In the genomic region with DNA sequence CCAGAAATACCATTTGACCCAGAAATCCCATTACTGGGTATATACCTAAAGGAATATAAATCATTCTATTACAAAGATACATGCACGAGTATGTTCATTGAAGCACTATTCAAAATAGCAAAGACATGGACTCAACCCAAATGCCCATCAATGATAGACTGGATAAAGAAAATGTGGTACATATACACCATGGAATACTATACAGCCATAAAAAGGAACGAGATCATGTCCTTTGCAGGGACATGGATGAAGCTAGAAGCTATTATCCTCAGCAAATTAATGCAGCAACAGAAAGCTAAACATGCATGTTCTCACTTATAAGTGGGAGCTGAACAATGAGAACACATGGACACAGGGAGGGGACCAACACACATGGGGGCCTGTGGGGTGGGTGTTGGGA, we compare ENCODE assay signal across 8 cellular contexts. TPM values are rescaled to one million over a fixed set of nuclear protein-coding genes. Genes with fewer than 3 reads are reported as not detected.
A peak's percentile ranks its signal among the peaks of the same experiment; 100 is the strongest.
DNase-seq lines count a peak whose midpoint lies in the region; ATAC-seq and TF ChIP-seq lines count a peak whose summit lies in the region.
"Not testable (repeated sequence)": the region's sequence is repeated elsewhere in the genome, so short reads cannot be mapped to it uniquely, and the experiment has no call there.

No MANE protein-coding gene starts in this region.

- intact Hi-C loops in dorsolateral prefrontal cortex (cut with DNase I): loop anchor here (5.0 kb wide), 2 partner anchors 64 to 79 kb away; partner anchors contain the start of genes SH2B1 (in 1 of the 2) and TUFM (in 1 of the 2)

- not testable (repeated sequence) for TF ChIP-seq POLR2A in suprapubic skin (IDR thresholded peaks at IDR 0.05)

- peak overlapping the region; percentile 86 to 98 (median 94) for H3K4me3 Mint-ChIP-seq in CD8-positive, alpha-beta memory T cell
- H3K4me3 Mint-ChIP-seq in T-cell: peak overlapping the region; percentile 92 to 96 (median 94)
- H3K4me3 Mint-ChIP-seq in activated naive CD4-positive, alpha-beta T cell treated with anti-CD3 and anti-CD28 coated beads, Interleukin-2, amount 10 ng/mL, durations not matched to agents 7 days and 5 days: peak overlapping the region; percentile 94
- H3K4me3 Mint-ChIP-seq in neural crest cell: peak overlapping the region; percentile 99

- peaks cover 24 to 36% (median 24%) of the 10 kb centered on the region in 3 donors for H3K4me1 Mint-ChIP-seq in CD8-positive, alpha-beta memory T cell
- H3K4me1 Mint-ChIP-seq in T-cell: peaks cover 25 to 35% (median 26%) of the 10 kb centered on the region in 3 donors
- peaks cover 34% of the 10 kb centered on the region for H3K4me1 Mint-ChIP-seq in activated naive CD4-positive, alpha-beta T cell treated with anti-CD3 and anti-CD28 coated beads, Interleukin-2, amount 10 ng/mL, durations not matched to agents 7 days and 5 days
- peaks cover 19% of the 10 kb centered on the region for H3K4me1 Mint-ChIP-seq in neural crest cell

- H3K36me3 Mint-ChIP-seq in CD8-positive, alpha-beta memory T cell: peaks cover 0 to 18% (median under 1%) of the 10 kb centered on the region in 3 donors
- not testable (repeated sequence) for H3K36me3 Mint-ChIP-seq in T-cell; activated naive CD4-positive, alpha-beta T cell treated with anti-CD3 and anti-CD28 coated beads, Interleukin-2, amount 10 ng/mL, durations not matched to agents 7 days and 5 days; neural crest cell (ENCODE audit: low read depth)

- H3K27ac ChIP-seq in CD8-positive, alpha-beta memory T cell (ENCODE audit: low read depth, low read length): not testable (repeated sequence)
- H3K27ac ChIP-seq in KOPT-K1 (ENCODE audit: low read depth, low read length, poor library complexity, severe bottlenecking): peak overlapping the region; percentile 99
- peak overlapping the region in 28 of 59 donors; percentile 85 to 98 (median 94) for H3K27ac ChIP-seq in dorsolateral prefrontal cortex
- peak overlapping the region; percentile 95 for H3K27ac ChIP-seq in suprapubic skin

- POLR2A ChIA-PET in CD8-positive, alpha-beta memory T cell (lab: Charles Lee): interaction anchor here (0.7 to 2.6 kb wide), 3 partner anchors 47 to 104 kb away, joined by 3 to 10 read pairs (median 9); partner anchors contain the start of gene ATXN2L
- POLR2A ChIA-PET in T-cell (lab: Charles Lee): interaction anchor here (0.5 kb wide), 2 partner anchors 443 to 588 kb away, joined by 3 to 4 read pairs; no protein-coding TSS in a partner anchor

- not testable (repeated sequence) for H3K27me3 Mint-ChIP-seq in CD8-positive, alpha-beta memory T cell; T-cell; activated naive CD4-positive, alpha-beta T cell treated with anti-CD3 and anti-CD28 coated beads, Interleukin-2, amount 10 ng/mL, durations not matched to agents 7 days and 5 days; neural crest cell (ENCODE audit: low read depth)

- peak overlapping the region; percentile 91 to 99 (median 98) for H3K27ac Mint-ChIP-seq in CD8-positive, alpha-beta memory T cell
- peak overlapping the region; percentile 98 to 99 for H3K27ac Mint-ChIP-seq in T-cell
- peak overlapping the region; percentile 99 for H3K27ac Mint-ChIP-seq in activated naive CD4-positive, alpha-beta T cell treated with anti-CD3 and anti-CD28 coated beads, Interleukin-2, amount 10 ng/mL, durations not matched to agents 7 days and 5 days
- H3K27ac Mint-ChIP-seq in neural crest cell (ENCODE audit: unreplicated experiment): peak overlapping the region; percentile 99

- not testable (repeated sequence) for ATAC-seq in T-cell (replicated peaks in 1 of 4)

- not testable (repeated sequence) for H3K9ac ChIP-seq in iPS-15b (ENCODE audit: low read depth, low read length)

- not testable (repeated sequence) for TF ChIP-seq CTCF in dorsolateral prefrontal cortex (IDR thresholded peaks at IDR 0.05 in 54 of 56, conservative IDR thresholded peaks at IDR 0.05 in 2 of 56; ENCODE audit: low read depth in 1 of 56, partially characterized antibody in 56 of 56); neural crest cell (conservative IDR thresholded peaks at IDR 0.05); suprapubic skin (IDR thresholded peaks at IDR 0.05)

- WGBS in suprapubic skin: 53% methylated on average over 2 of the region's 2 CpGs

- not testable (repeated sequence) for H3K27me3 ChIP-seq in CD8-positive, alpha-beta memory T cell (ENCODE audit: insufficient read depth, low read length, poor library complexity, severe bottlenecking); dorsolateral prefrontal cortex; iPS-15b (ENCODE audit: control insufficient read depth, insufficient read depth, low read length); suprapubic skin

- not testable (repeated sequence) for TF ChIP-seq EP300 in suprapubic skin (IDR thresholded peaks at IDR 0.05)

- not testable (repeated sequence) for H3K9me3 ChIP-seq in CD8-positive, alpha-beta memory T cell (ENCODE audit: low read length); KOPT-K1 (ENCODE audit: insufficient read depth, low read length, poor library complexity, severe bottlenecking); iPS-15b (ENCODE audit: control insufficient read depth, insufficient read depth, low read length); suprapubic skin

- DNase-seq in CD8-positive, alpha-beta memory T cell; T-cell; activated naive CD4-positive, alpha-beta T cell treated with anti-CD3 and anti-CD28 coated beads, Interleukin-2, amount 10 ng/mL, durations not matched to agents 7 days and 5 days; dorsolateral prefrontal cortex; neural crest cell (ENCODE audit: low read depth, low spot score); suprapubic skin (ENCODE audit: low spot score in 2 of 2): not testable (repeated sequence)

- not testable (repeated sequence) for H3K4me3 ChIP-seq in CD8-positive, alpha-beta memory T cell (ENCODE audit: low read length)
- H3K4me3 ChIP-seq in dorsolateral prefrontal cortex (peak overlapping the region in 46 of 59 donors; percentile 58 to 99 (median 89)), iPS-15b (ENCODE audit: low read depth, low read length) (peak overlapping the region; percentile 93), suprapubic skin (peak overlapping the region; percentile 70)

- peaks cover 18% of the 10 kb centered on the region for H3K4me1 ChIP-seq in CD8-positive, alpha-beta memory T cell (ENCODE audit: insufficient read depth, low read length)
- H3K4me1 ChIP-seq in iPS-15b (ENCODE audit: control insufficient read depth, insufficient read depth, low read length): not testable (repeated sequence)
- peaks cover 18% of the 10 kb centered on the region for H3K4me1 ChIP-seq in suprapubic skin

- H3K9me3 Mint-ChIP-seq in CD8-positive, alpha-beta memory T cell; T-cell; activated naive CD4-positive, alpha-beta T cell treated with anti-CD3 and anti-CD28 coated beads, Interleukin-2, amount 10 ng/mL, durations not matched to agents 7 days and 5 days; neural crest cell: not testable (repeated sequence)

- H3K36me3 ChIP-seq in CD8-positive, alpha-beta memory T cell (ENCODE audit: insufficient read depth, low read length); iPS-15b (ENCODE audit: control insufficient read depth, insufficient read depth, low read length); suprapubic skin: not testable (repeated sequence)
- peaks cover 27% of the 10 kb centered on the region for H3K36me3 ChIP-seq in KOPT-K1 (ENCODE audit: insufficient read depth, low read length)

- CTCF ChIA-PET in CD8-positive, alpha-beta memory T cell (lab: Charles Lee): interaction anchor here (1.2 to 8.9 kb wide), 2 partner anchors 10 to 18 kb away, joined by 3 to 55 read pairs; no protein-coding TSS in a partner anchor
- CTCF ChIA-PET in T-cell (lab: Charles Lee): interaction anchor here (0.6 to 1.2 kb wide), 4 partner anchors 10 to 385 kb away, joined by 3 to 7 read pairs (median 6); no protein-coding TSS in a partner anchor
- CTCF ChIA-PET in activated naive CD4-positive, alpha-beta T cell treated with anti-CD3 and anti-CD28 coated beads, Interleukin-2, amount 10 ng/mL, durations not matched to agents 7 days and 5 days (lab: Charles Lee): interaction anchor here (1.6 to 2.0 kb wide), 2 partner anchors 10 to 19 kb away, joined by 3 to 8 read pairs; no protein-coding TSS in a partner anchor

RNA-seq across cellular contexts. Expression of gene RABEP2, which starts 1.2 kb away (rescaled TPM):
- total RNA-seq in CD8-positive, alpha-beta memory T cell: 10 to 100 TPM; 20.8 to 21.7 TPM
- 6.6 TPM for polyA plus RNA-seq in CD8-positive, alpha-beta memory T cell
- total RNA-seq in T-cell (10 to 100 TPM; 26.9 to 35.5 (median 33.5) TPM), dorsolateral prefrontal cortex (10 to 100 TPM in 117 of 120 experiments, 1 to 10 TPM in 3; 9.1 to 24.2 (median 15.8) TPM), neural crest cell (19.9 and 20.2 TPM in 2 replicates), suprapubic skin (100 to 1,000 TPM in 1 of 4 donors, 10 to 100 TPM in 3; 66.7 to 108 (median 81.5) TPM)

RNA-seq across cellular contexts. Expression of gene CD19, which starts 5.5 kb away (rescaled TPM):
- not detected for total RNA-seq in CD8-positive, alpha-beta memory T cell
- polyA plus RNA-seq in CD8-positive, alpha-beta memory T cell: not detected
- 10 to 100 TPM in 1 of 5 donors, 1 to 10 TPM in 3, under 1 TPM in 1; 0.82 to 11.9 (median 3.5) TPM for total RNA-seq in T-cell
- 1 to 10 TPM in 2 of 120 experiments, under 1 TPM in 8, not detected in 110; 0.22 to 1.2 (median 0.42) TPM for total RNA-seq in dorsolateral prefrontal cortex
- total RNA-seq in neural crest cell: not detected in 2 replicates
- 1 to 10 TPM in 1 of 4 donors, under 1 TPM in 1, not detected in 2; 0.47 to 2.0 TPM for total RNA-seq in suprapubic skin

RNA-seq across cellular contexts. Expression of gene NFATC2IP, which starts 24.5 kb away (rescaled TPM):
- total RNA-seq in CD8-positive, alpha-beta memory T cell: 10 to 100 TPM; 75.1 to 77.0 TPM
- polyA plus RNA-seq in CD8-positive, alpha-beta memory T cell: 35.0 TPM
- 100 to 1,000 TPM in 3 of 5 donors, 10 to 100 TPM in 2; 78.5 to 111 (median 100) TPM for total RNA-seq in T-cell
- total RNA-seq in dorsolateral prefrontal cortex: 10 to 100 TPM; 23.5 to 52.5 (median 35.3) TPM
- 63.9 and 67.3 TPM in 2 replicates for total RNA-seq in neural crest cell
- total RNA-seq in suprapubic skin: 10 to 100 TPM; 26.4 to 65.3 (median 35.1) TPM

RNA-seq across cellular contexts. Expression of gene ATP2A1, which starts 48.0 kb away (rescaled TPM):
- 1 to 10 TPM; 1.9 to 2.1 TPM for total RNA-seq in CD8-positive, alpha-beta memory T cell
- polyA plus RNA-seq in CD8-positive, alpha-beta memory T cell: not detected
- 1 to 10 TPM in 2 of 5 donors, under 1 TPM in 3; 0.82 to 1.6 (median 0.95) TPM for total RNA-seq in T-cell
- total RNA-seq in dorsolateral prefrontal cortex: 1 to 10 TPM in 62 of 120 experiments, under 1 TPM in 57, not detected in 1; 0.15 to 6.5 (median 1.1) TPM
- 3.1 and 3.3 TPM in 2 replicates for total RNA-seq in neural crest cell
- total RNA-seq in suprapubic skin: under 1 TPM in 2 of 4 donors, not detected in 2; 0.34 to 0.72 TPM

RNA-seq across cellular contexts. Expression of gene SPNS1, which starts 48.3 kb away (rescaled TPM):
- 10 to 100 TPM; 36.5 to 40.9 TPM for total RNA-seq in CD8-positive, alpha-beta memory T cell
- polyA plus RNA-seq in CD8-positive, alpha-beta memory T cell: 33.2 TPM
- total RNA-seq in T-cell (10 to 100 TPM; 28.2 to 53.2 (median 47.7) TPM), dorsolateral prefrontal cortex (10 to 100 TPM; 13.6 to 33.8 (median 21.2) TPM), neural crest cell (48.1 and 48.2 TPM in 2 replicates), suprapubic skin (10 to 100 TPM; 26.0 to 42.8 (median 32.7) TPM)
